In genomic region chr2:218383892-218384519, GRCh38 we compare ENCODE assay signal across 22 cellular contexts. TPM values are rescaled to one million over a fixed set of nuclear protein-coding genes. Genes with fewer than 3 reads are reported as not detected.
DNase-seq lines count a peak whose midpoint lies in the region; ATAC-seq, FAIRE-seq and TF ChIP-seq lines count a peak whose summit lies in the region.
"Had no signal": no experiment of that assay in that cellular context is flagged by ENCODE, and none has a peak within 500 bp of the region (broad histone marks: within the 10 kb centered on the region; RNA-seq: fewer than 3 reads in every experiment).

No MANE protein-coding gene starts in this region.

- no peaks in the 10 kb centered on the region for H3K36me3 Mint-ChIP-seq in activated T-helper 17 cell treated with anti-CD3 and anti-CD28 coated beads, Interleukin-2, amount 50 U/mL, for 72 hours (ENCODE audit: low read depth)
- H3K36me3 Mint-ChIP-seq: neural progenitor cell; stimulated activated memory B cell treated with anti-CD40 and anti-IgM and Interleukin-4, amounts not matched to agents 10 μg/mL and 1 μg/mL and 100 μg/mL, for 72 hours had no signal

- TF ChIP-seq RAD21 in A549 (conservative IDR thresholded peaks at IDR 0.05 in 1 of 2, IDR thresholded peaks at IDR 0.05 in 1 of 2), result no peak

- TF ChIP-seq EP300 in A549 (IDR thresholded peaks at IDR 0.05), result no peak

- H3K9me3 ChIP-seq in A549 (no peaks in the 10 kb centered on the region), mammary epithelial cell (replicated peaks; ENCODE audit: insufficient read depth, low read length) (no peaks in the 10 kb centered on the region), mesenchymal stem cell (ENCODE audit: control insufficient read depth, low read length) (no peaks in the 10 kb centered on the region)
- H3K9me3 ChIP-seq: adrenal gland, sigmoid colon had no signal

- peaks cover 17% of the 10 kb centered on the region for H3K4me1 ChIP-seq in A549
- peaks cover 7% of the 10 kb centered on the region for H3K4me1 ChIP-seq in mammary epithelial cell (ENCODE audit: insufficient read depth, low read length)
- peaks cover 13% of the 10 kb centered on the region for H3K4me1 ChIP-seq in mesenchymal stem cell (ENCODE audit: control insufficient read depth, insufficient read depth, low read depth, low read length)
- H3K4me1 ChIP-seq: neural progenitor cell had no signal

- no peak overlapping the region for H4K91ac ChIP-seq in mesenchymal stem cell (ENCODE audit: low read length)

- H3K27ac Mint-ChIP-seq in activated T-helper 17 cell treated with anti-CD3 and anti-CD28 coated beads, Interleukin-2, amount 50 U/mL, for 72 hours, result no peak overlapping the region
- H3K27ac Mint-ChIP-seq: neural progenitor cell; stimulated activated memory B cell treated with anti-CD40 and anti-IgM and Interleukin-4, amounts not matched to agents 10 μg/mL and 1 μg/mL and 100 μg/mL, for 72 hours had no signal

- H3K9me3 Mint-ChIP-seq in activated T-helper 17 cell treated with anti-CD3 and anti-CD28 coated beads, Interleukin-2, amount 50 U/mL, for 72 hours, result no peaks in the 10 kb centered on the region
- H3K9me3 Mint-ChIP-seq: activated T-cell treated with anti-CD3 and anti-CD28 coated beads, Interleukin-2, amount 50 U/mL, for 4 hours; neural progenitor cell; stimulated activated memory B cell treated with anti-CD40 and anti-IgM and Interleukin-4, amounts not matched to agents 10 μg/mL and 1 μg/mL and 100 μg/mL, for 72 hours had no signal

- H3K27me3 ChIP-seq in HL-60 (ENCODE audit: insufficient read depth, poor library complexity, severe bottlenecking) (no peaks in the 10 kb centered on the region), mammary epithelial cell (ENCODE audit: insufficient read depth, low read length) (no peaks in the 10 kb centered on the region), mesenchymal stem cell (ENCODE audit: control insufficient read depth in 1 of 2, insufficient read depth in 1 of 2, low read length in 2 of 2) (peaks cover 33 to 34% of the 10 kb centered on the region in 2 experiments)
- H3K27me3 ChIP-seq: adrenal gland, sigmoid colon had no signal

- CTCF ChIA-PET in A549 (lab: Yijun Ruan, JAX) (interaction anchor here (1.2 to 2.1 kb wide), 5 partner anchors 9 to 82 kb away, joined by 3 to 8 read pairs (median 3); partner anchors contain the start of gene CATIP), mammary epithelial cell (lab: Charles Lee; ENCODE audit: low non-redundant PET) (no interaction called here)

- H2BK12ac ChIP-seq in mesenchymal stem cell (ENCODE audit: low read length in 2 of 2), result no peak overlapping the region

- DNase-seq in A549 (ENCODE audit: low read depth in 1 of 2, low spot score in 1 of 2), result no peak
- no peak for DNase-seq in HL-60 (ENCODE audit: low read depth in 1 of 2, low spot score in 1 of 2)
- peak; percentile 58 for DNase-seq in mammary epithelial cell
- no peak for DNase-seq in mesenchymal stem cell
- DNase-seq in NOMO-1 (lab: John Stamatoyannopoulos, UW; ENCODE audit: unreplicated experiment in 2 of 2), result no peak
- DNase-seq: activated T-cell treated with anti-CD3 and anti-CD28 coated beads, Interleukin-2, amount 50 U/mL, for 4 hours; adrenal gland; H7; KG1; NCI-H1930; NK-92 treated with Interleukin-12 subunit alpha and Interleukin-12 subunit beta, amount 100 ng/mL, for 24 hours; SHP77; sigmoid colon; T1000 had no signal

- no peaks in the 10 kb centered on the region for H3K79me1 ChIP-seq in mesenchymal stem cell (replicated peaks; ENCODE audit: low read length, poor library complexity, severe bottlenecking)

- H2AFZ ChIP-seq in mammary epithelial cell (ENCODE audit: low read depth, low read length) (peak overlapping the region; percentile 76), mesenchymal stem cell (ENCODE audit: low read depth, low read length) (no peak overlapping the region)
- H2AFZ ChIP-seq: neural progenitor cell had no signal

- in situ Hi-C loops in mammary epithelial cell (cut with MboI; ENCODE audit: low sequenced_read_pairs in 2 of 2), result no loop called here

- no peak overlapping the region for H3K4me3 Mint-ChIP-seq in activated T-helper 17 cell treated with anti-CD3 and anti-CD28 coated beads, Interleukin-2, amount 50 U/mL, for 72 hours
- H3K4me3 Mint-ChIP-seq: activated T-cell treated with anti-CD3 and anti-CD28 coated beads, Interleukin-2, amount 50 U/mL, for 4 hours; neural progenitor cell; stimulated activated memory B cell treated with anti-CD40 and anti-IgM and Interleukin-4, amounts not matched to agents 10 μg/mL and 1 μg/mL and 100 μg/mL, for 72 hours had no signal

- H3K23ac ChIP-seq in mesenchymal stem cell (ENCODE audit: low read length in 2 of 2), result no peak overlapping the region

- no peak overlapping the region for H2AK5ac ChIP-seq in mesenchymal stem cell (ENCODE audit: low read length, severe bottlenecking)

- H3K4ac ChIP-seq in mesenchymal stem cell (ENCODE audit: low read depth in 1 of 2, low read length in 2 of 2), result no peak overlapping the region

- H3K27ac ChIP-seq in A549 (peak overlapping the region; percentile 33 to 73; a peak in 4 of 6 replicates), HL-60 (replicated peaks) (no peak overlapping the region), mammary epithelial cell (ENCODE audit: insufficient read depth, low read depth, low read length) (no peak overlapping the region), mesenchymal stem cell (ENCODE audit: low read length, poor library complexity, severe bottlenecking) (no peak overlapping the region)
- H3K27ac ChIP-seq: neural progenitor cell had no signal

- TF ChIP-seq POLR2A in A549 (IDR thresholded peaks at IDR 0.05; ENCODE audit: low read length), result no peak

- H2BK15ac ChIP-seq in mesenchymal stem cell (ENCODE audit: low read depth, poor library complexity, severe bottlenecking), result peak overlapping the region; percentile 26

- no peak for TF ChIP-seq CTCF in A549 (IDR thresholded peaks at IDR 0.05)
- TF ChIP-seq CTCF in HL-60 (IDR thresholded peaks at IDR 0.05; ENCODE audit: insufficient read depth, low read length), result no peak
- no peak for TF ChIP-seq CTCF in mammary epithelial cell (conservative IDR thresholded peaks at IDR 0.05 in 1 of 2, IDR thresholded peaks at IDR 0.05 in 1 of 2; ENCODE audit: extremely low read depth in 1 of 2, insufficient read depth in 1 of 2, low read depth in 1 of 2, low read length in 2 of 2)

- no peak overlapping the region for H3K9ac ChIP-seq in mammary epithelial cell (ENCODE audit: insufficient read depth, low read length)
- H3K9ac ChIP-seq in mesenchymal stem cell (ENCODE audit: low read length), result no peak overlapping the region
- H3K9ac ChIP-seq: neural progenitor cell had no signal

- no peak for ATAC-seq in A549
- ATAC-seq in GM21576 (IDR thresholded peaks at IDR 0.05; ENCODE audit: unreplicated experiment), result no peak
- ATAC-seq in activated T-helper 17 cell treated with anti-CD3 and anti-CD28 coated beads, Interleukin-2, amount 50 U/mL, for 72 hours (replicated peaks), result no peak
- ATAC-seq in GM19467 (IDR thresholded peaks at IDR 0.05; ENCODE audit: unreplicated experiment), result no peak
- ATAC-seq: activated T-cell treated with anti-CD3 and anti-CD28 coated beads, Interleukin-2, amount 50 U/mL, for 4 hours; stimulated activated memory B cell treated with anti-CD40 and anti-IgM and Interleukin-4, amounts not matched to agents 10 μg/mL and 1 μg/mL and 100 μg/mL, for 72 hours had no signal

- no peaks in the 10 kb centered on the region for H3K79me2 ChIP-seq in mammary epithelial cell (ENCODE audit: insufficient read depth, low read length)

- no peak overlapping the region for H4K8ac ChIP-seq in mesenchymal stem cell (ENCODE audit: low read length)

- no peaks in the 10 kb centered on the region for H3K36me3 ChIP-seq in mammary epithelial cell (ENCODE audit: insufficient read depth, low read length)
- no peaks in the 10 kb centered on the region for H3K36me3 ChIP-seq in mesenchymal stem cell (ENCODE audit: control insufficient read depth in 1 of 2, insufficient read depth in 2 of 2, low read depth in 1 of 2, low read length in 2 of 2)
- H3K36me3 ChIP-seq: adrenal gland, neural progenitor cell, sigmoid colon had no signal

- no peak overlapping the region for H2BK120ac ChIP-seq in mesenchymal stem cell (ENCODE audit: low read depth, low read length)

- WGBS in A549 (ENCODE audit: missing lambda C conversion rate), result 82% methylated on average over 8 of the region's 10 CpGs
- 84% methylated on average over 9 of the region's 10 CpGs for WGBS in mammary epithelial cell (ENCODE audit: low coverage, missing lambda C conversion rate)
- 84% methylated on average over 9 of the region's 10 CpGs for WGBS in mesenchymal stem cell

- dilution Hi-C loops in mammary epithelial cell (cut with HindIII; ENCODE audit: low sequenced_read_pairs), result no loop called here

- intact Hi-C loops in mammary epithelial cell (cut with micrococcal nuclease), result no loop called here

- no TSS peak for BruUV-seq in mammary epithelial cell (replicated peaks; lab: Mats Ljungman, UMichigan)

- H2BK5ac ChIP-seq in mesenchymal stem cell (ENCODE audit: low read depth, low read length, poor library complexity, severe bottlenecking), result no peak overlapping the region

- peaks cover 3% of the 10 kb centered on the region for H3K27me3 Mint-ChIP-seq in activated T-helper 17 cell treated with anti-CD3 and anti-CD28 coated beads, Interleukin-2, amount 50 U/mL, for 72 hours

- peaks cover 3% of the 10 kb centered on the region for H3K4me1 Mint-ChIP-seq in activated T-helper 17 cell treated with anti-CD3 and anti-CD28 coated beads, Interleukin-2, amount 50 U/mL, for 72 hours
- H3K4me1 Mint-ChIP-seq: neural progenitor cell had no signal

- peak overlapping the region in 1 of 2 experiments; percentile 23 for H3K18ac ChIP-seq in mesenchymal stem cell (ENCODE audit: low read depth in 1 of 2, low read length in 2 of 2)

- H3K14ac ChIP-seq in mesenchymal stem cell (ENCODE audit: low read length in 2 of 2), result no peak overlapping the region

- H3K4me2 ChIP-seq in A549 (no peak overlapping the region), mammary epithelial cell (ENCODE audit: insufficient read depth, low read depth, low read length) (no peak overlapping the region), mesenchymal stem cell (ENCODE audit: low read length, poor library complexity, severe bottlenecking) (no peak overlapping the region)
- H3K4me2 ChIP-seq: neural progenitor cell had no signal

- POLR2A ChIA-PET in A549 (lab: Yijun Ruan, JAX), result no interaction called here

- no peak for FAIRE-seq in A549 (lab: Jason Lieb, UNC)
- FAIRE-seq: D721Med had no signal

- no peaks in the 10 kb centered on the region for H4K20me1 ChIP-seq in mammary epithelial cell (ENCODE audit: insufficient read depth, low read length)

- H3K4me3 ChIP-seq in A549 (no peak overlapping the region), HL-60 (replicated peaks; ENCODE audit: insufficient read depth, low read length) (0 out of 2 replicates have a peak overlapping the region, but pooled peaks have one; percentile 1), mammary epithelial cell (replicated peaks in 1 of 3; ENCODE audit: insufficient read depth in 1 of 3, low read depth in 2 of 3, low read length in 3 of 3) (no peak overlapping the region), mesenchymal stem cell (ENCODE audit: insufficient read depth in 1 of 2, low read depth in 1 of 2, low read length in 2 of 2) (no peak overlapping the region)
- H3K4me3 ChIP-seq: neural progenitor cell had no signal

RNA-seq across cellular contexts. Expression of gene SLC11A1, which starts 1.9 kb away (rescaled TPM):
- 0.36 and 0.52 TPM in 2 replicates for polyA plus RNA-seq in A549 (2011; rRNA removed)
- polyA plus RNA-seq in A549 (2012; cell fraction: cytosol; rRNA removed), result 0.21 and 0.22 TPM in 2 replicates
- polyA plus RNA-seq in A549 (2012; cell fraction: nucleus; rRNA removed), result 0.55 and 2.4 TPM in 2 replicates
- polyA plus RNA-seq in A549 (2017; fragmentation: RNase III; extraction: RNeasy Plus Mini Kit Qiagen cat#74134 plus additional on column Dnase treatment), result 0.11 to 0.18 TPM (median 0.14 TPM) in 3 replicates
- polyA minus RNA-seq in A549 (2011; rRNA and poly(A)+ RNA removed), result 1.2 and 1.5 TPM in 2 replicates
- under 1 TPM; 0.17 to 0.38 TPM for total RNA-seq in mammary epithelial cell
- 0.51 TPM for polyA plus RNA-seq in mammary epithelial cell
- not detected for polyA minus RNA-seq in mammary epithelial cell
- 0.10 TPM for polyA plus RNA-seq in mesenchymal stem cell (2013, experiment 1 of 2)
- polyA plus RNA-seq in mesenchymal stem cell (2013, experiment 2 of 2), result 0.10 TPM
- under 1 TPM; 0.09 to 0.19 TPM for total RNA-seq in activated T-helper 17 cell treated with anti-CD3 and anti-CD28 coated beads, Interleukin-2, amount 50 U/mL, for 72 hours
- total RNA-seq: H7 had no signal

RNA-seq across cellular contexts. Expression of gene CTDSP1, which starts 15.7 kb away (rescaled TPM):
- polyA plus RNA-seq in A549 (2011; rRNA removed) (50.3 and 64.3 TPM in 2 replicates), A549 (2017; fragmentation: RNase III; extraction: RNeasy Plus Mini Kit Qiagen cat#74134 plus additional on column Dnase treatment) (34.6 to 42.8 TPM (median 39.5 TPM) in 3 replicates), mammary epithelial cell (79.1 TPM)
- 80.1 and 110 TPM in 2 replicates for polyA plus RNA-seq in A549 (2012; cell fraction: cytosol; rRNA removed)
- polyA plus RNA-seq in A549 (2012; cell fraction: nucleus; rRNA removed), result 128 and 139 TPM in 2 replicates
- polyA minus RNA-seq in A549 (2011; rRNA and poly(A)+ RNA removed), result 110 and 115 TPM in 2 replicates
- 10 to 100 TPM; 27.0 to 58.0 TPM for total RNA-seq in mammary epithelial cell
- polyA minus RNA-seq in mammary epithelial cell, result 123 TPM
- polyA plus RNA-seq in mesenchymal stem cell (2013, experiment 1 of 2), result 65.2 TPM
- 63.8 TPM for polyA plus RNA-seq in mesenchymal stem cell (2013, experiment 2 of 2)
- total RNA-seq in activated T-helper 17 cell treated with anti-CD3 and anti-CD28 coated beads, Interleukin-2, amount 50 U/mL, for 72 hours, result 100 to 1,000 TPM; 126 to 197 TPM

RNA-seq across cellular contexts. Expression of gene CATIP, which starts 27.3 kb away (rescaled TPM):
- polyA plus RNA-seq in A549 (2011; rRNA removed), result 0.17 and 0.41 TPM in 2 replicates
- 0.14 and 0.20 TPM in 2 replicates for polyA plus RNA-seq in A549 (2012; cell fraction: cytosol; rRNA removed)
- polyA plus RNA-seq in A549 (2012; cell fraction: nucleus; rRNA removed), result 0.33 and 0.34 TPM in 2 replicates
- polyA plus RNA-seq in A549 (2017; fragmentation: RNase III; extraction: RNeasy Plus Mini Kit Qiagen cat#74134 plus additional on column Dnase treatment), result 0.09 to 0.15 TPM in 2 of 3 replicates, not detected in the other
- polyA minus RNA-seq in A549 (2011; rRNA and poly(A)+ RNA removed), result 1.9 and 2.0 TPM in 2 replicates
- total RNA-seq in mammary epithelial cell, result not detected
- not detected for polyA plus RNA-seq in mammary epithelial cell
- polyA minus RNA-seq in mammary epithelial cell, result not detected
- not detected for polyA plus RNA-seq in mesenchymal stem cell (2013, experiment 1 of 2)
- not detected for polyA plus RNA-seq in mesenchymal stem cell (2013, experiment 2 of 2)
- not detected for total RNA-seq in activated T-helper 17 cell treated with anti-CD3 and anti-CD28 coated beads, Interleukin-2, amount 50 U/mL, for 72 hours
- total RNA-seq: activated T-cell treated with anti-CD3 and anti-CD28 coated beads, Interleukin-2, amount 50 U/mL, for 4 hours; lower leg skin; sigmoid colon had no signal
- polyA plus RNA-seq: fibroblast of lung had no signal

RNA-seq across cellular contexts. Expression of gene VIL1, which starts 34.9 kb away (rescaled TPM):
- polyA plus RNA-seq in A549 (2011; rRNA removed), result 2.3 and 3.7 TPM in 2 replicates
- polyA plus RNA-seq in A549 (2012; cell fraction: cytosol; rRNA removed), result 0.67 and 0.89 TPM in 2 replicates
- polyA plus RNA-seq in A549 (2012; cell fraction: nucleus; rRNA removed), result 1.2 and 1.9 TPM in 2 replicates
- polyA plus RNA-seq in A549 (2017; fragmentation: RNase III; extraction: RNeasy Plus Mini Kit Qiagen cat#74134 plus additional on column Dnase treatment), result 1.2 to 1.9 TPM (median 1.9 TPM) in 3 replicates
- 4.9 and 6.1 TPM in 2 replicates for polyA minus RNA-seq in A549 (2011; rRNA and poly(A)+ RNA removed)
- not detected for total RNA-seq in mammary epithelial cell
- 0.01 TPM for polyA plus RNA-seq in mammary epithelial cell
- polyA minus RNA-seq in mammary epithelial cell, result not detected
- polyA plus RNA-seq in mesenchymal stem cell (2013, experiment 1 of 2), result not detected
- under 0.01 TPM for polyA plus RNA-seq in mesenchymal stem cell (2013, experiment 2 of 2)
- total RNA-seq in activated T-helper 17 cell treated with anti-CD3 and anti-CD28 coated beads, Interleukin-2, amount 50 U/mL, for 72 hours, result under 1 TPM in 1 of 2 donors, not detected in 1; 0.34 TPM
- total RNA-seq: fibroblast of lung had no signal
- polyA plus RNA-seq: fibroblast of lung had no signal

Comparison
In these comparisons a context has a peak if more than half of its experiments do, and no peak if none do; other contexts are left out.
1. H3K27ac ChIP-seq: peak in A549 (2 of 2); none in HL-60 (single experiment), mammary epithelial cell (single experiment) and mesenchymal stem cell (single experiment).